ENCODE assay signal across 8 cellular contexts in genomic region chr13:108342369-108343289, GRCh38.
DNase-seq lines count a peak whose midpoint lies in the region; ATAC-seq and TF ChIP-seq lines count a peak whose summit lies in the region.

No MANE protein-coding gene starts in this region.

- TF ChIP-seq POLR2A in thyroid gland (IDR thresholded peaks at IDR 0.05): no peak

- H3K4me3 Mint-ChIP-seq in brain: no peak overlapping the region

- H3K27me3 ChIP-seq in left lung: no peaks in the 10 kb centered on the region
- H3K27me3 ChIP-seq in thyroid gland: no peaks in the 10 kb centered on the region

- TF ChIP-seq CTCF in brain (conservative IDR thresholded peaks at IDR 0.05) (peak; percentile 71 to 77), left lung (IDR thresholded peaks at IDR 0.05) (peak; percentile 30 to 53), thyroid gland (IDR thresholded peaks at IDR 0.05) (peak in 3 of 6 experiments; percentile 18 to 49 (median 26))

- H3K36me3 ChIP-seq in left lung (no peaks in the 10 kb centered on the region), thyroid gland (no peaks in the 10 kb centered on the region)

- H3K4me1 ChIP-seq in left lung (peaks cover 0 to 16% of the 10 kb centered on the region in 2 donors), thyroid gland (no peaks in the 10 kb centered on the region)

- no peaks in the 10 kb centered on the region for H3K9me3 Mint-ChIP-seq in brain

- 68 to 70% methylated on average over 7 of the region's 7 CpGs for WGBS in thyroid gland, 2 donors

- no peak overlapping the region for H3K27ac Mint-ChIP-seq in brain

- peaks cover 6% of the 10 kb centered on the region for H3K4me1 Mint-ChIP-seq in brain

- no peak overlapping the region for H3K4me3 ChIP-seq in left lung
- no peak overlapping the region for H3K4me3 ChIP-seq in thyroid gland (replicated peaks in 1 of 3)

- H3K36me3 Mint-ChIP-seq in brain: no peaks in the 10 kb centered on the region

- ATAC-seq in Right ventricle myocardium inferior: peak; percentile 60
- peak; percentile 66 for ATAC-seq in HG02798 (IDR thresholded peaks at IDR 0.05; ENCODE audit: poor library complexity, unreplicated experiment)
- peak; percentile 84 for ATAC-seq in left lung
- no peak for ATAC-seq in HG02623 (IDR thresholded peaks at IDR 0.05; ENCODE audit: unreplicated experiment)

- no peak for DNase-seq in Right ventricle myocardium inferior (ENCODE audit: missing footprints)
- no peak for DNase-seq in cardiac septum (ENCODE audit: low spot score)
- DNase-seq in NCI-H526 treated with DMSO at 0.1 percent for 48 hours (lab: John Stamatoyannopoulos, UW): peak; percentile 42
- no peak for DNase-seq in left lung
- DNase-seq in thyroid gland: no peak

- H3K9me3 ChIP-seq in left lung (no peaks in the 10 kb centered on the region), thyroid gland (no peaks in the 10 kb centered on the region)

- intact Hi-C loops in Right ventricle myocardium inferior (cut with DNase I): loop anchor here (5.0 kb wide), 1 partner anchor 555 kb away; no protein-coding TSS in a partner anchor
- intact Hi-C loops in cardiac septum (cut with DNase I): no loop called here
- intact Hi-C loops in left lung (cut with DNase I): no loop called here
- intact Hi-C loops in thyroid gland (cut with DNase I): no loop called here

- peak overlapping the region in 1 of 2 donors; percentile 24 for H3K27ac ChIP-seq in left lung
- H3K27ac ChIP-seq in thyroid gland: no peak overlapping the region

- H3K27me3 Mint-ChIP-seq in brain: peaks cover 2% of the 10 kb centered on the region
